Comparison of ENCODE assay signal across 25 cellular contexts in the genomic region with DNA sequence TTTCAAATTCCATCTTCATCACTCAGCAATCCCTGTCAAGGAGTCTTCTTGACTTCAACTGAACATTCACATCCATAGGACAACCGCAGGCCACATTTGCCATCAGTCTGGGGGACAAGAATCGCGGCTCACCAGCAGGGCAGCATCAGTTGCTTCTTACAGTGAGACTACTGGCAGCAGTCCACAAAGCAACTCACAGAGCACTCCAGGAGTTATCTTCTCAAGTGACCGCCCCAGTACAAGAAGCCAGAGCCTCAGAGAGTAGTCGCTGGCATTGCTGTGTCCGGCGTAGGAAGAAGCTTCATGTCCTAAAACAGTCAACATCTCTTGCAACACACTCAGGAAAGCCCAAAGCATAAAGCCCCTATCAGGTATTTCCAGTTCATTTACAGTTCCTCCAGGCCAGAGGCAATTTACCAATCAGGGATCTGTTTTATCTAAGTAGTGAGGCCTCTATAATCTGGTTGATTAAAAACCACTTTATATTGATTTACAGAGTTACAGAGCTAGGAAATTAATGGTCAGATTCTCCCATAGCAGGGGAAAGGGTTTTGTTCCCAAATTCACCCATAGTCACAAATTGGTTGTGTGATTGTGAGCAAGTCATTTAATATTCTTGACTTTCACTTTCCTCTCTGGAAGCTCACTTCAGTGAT.
DNase-seq lines count a peak whose midpoint lies in the region; ATAC-seq and TF ChIP-seq lines count a peak whose summit lies in the region.
"Had no signal": no experiment of that assay in that cellular context is flagged by ENCODE, and none has a peak within 500 bp of the region (broad histone marks: within the 10 kb centered on the region; RNA-seq: fewer than 3 reads in every experiment).

No MANE protein-coding gene starts in this region.

- H2BK5ac ChIP-seq in IMR-90 (ENCODE audit: low read depth, low read length, poor library complexity, severe bottlenecking) (no peak overlapping the region), trophoblast cell (ENCODE audit: low read depth, low read length, poor library complexity) (no peak overlapping the region)

- no peak overlapping the region for H3K56ac ChIP-seq in IMR-90 (ENCODE audit: extremely low read depth, insufficient read depth, low read length)

- no peak overlapping the region for H3K23ac ChIP-seq in IMR-90 (ENCODE audit: low read depth, low read length)
- no peak overlapping the region for H3K23ac ChIP-seq in trophoblast cell (ENCODE audit: low read length)

- peaks cover 11% of the 10 kb centered on the region for H3K36me3 ChIP-seq in IMR-90 (ENCODE audit: control insufficient read depth, insufficient read depth, low read length)
- H3K36me3 ChIP-seq in trophoblast cell (ENCODE audit: control insufficient read depth in 1 of 2, insufficient read depth in 2 of 2, low read length in 2 of 2): peaks cover 1 to 2% of the 10 kb centered on the region in 2 experiments
- peaks cover 14% of the 10 kb centered on the region for H3K36me3 ChIP-seq in effector memory CD4-positive, alpha-beta T cell (ENCODE audit: control insufficient read depth, insufficient read depth, low read length)

- H3K79me2 ChIP-seq in trophoblast cell (ENCODE audit: control insufficient read depth, insufficient read depth, low read length, poor library complexity): no peaks in the 10 kb centered on the region

- H3K9ac ChIP-seq in IMR-90 (ENCODE audit: low read depth, low read length) (no peak overlapping the region), trophoblast cell (ENCODE audit: low read length) (no peak overlapping the region)

- H4K12ac ChIP-seq in trophoblast cell (ENCODE audit: low read depth, low read length): no peak overlapping the region

- H3K79me1 ChIP-seq in IMR-90 (ENCODE audit: low read depth in 1 of 2, low read length in 2 of 2): no peaks in the 10 kb centered on the region; a peak in 1 of 4 replicates
- no peaks in the 10 kb centered on the region for H3K79me1 ChIP-seq in trophoblast cell (ENCODE audit: low read length)

- CTCF ChIA-PET in IMR-90 (lab: Yijun Ruan, JAX): interaction anchor here (1.0 kb wide), 1 partner anchor 9 kb away, joined by 3 read pairs; no protein-coding TSS in a partner anchor

- no peak for TF ChIP-seq POLR2A in IMR-90 (IDR thresholded peaks at IDR 0.05; ENCODE audit: low read depth, low read length)

- no peak overlapping the region for H3K4me3 ChIP-seq in IMR-90 (ENCODE audit: insufficient read depth, low read depth, low read length)
- H3K4me3 ChIP-seq in trophoblast cell (ENCODE audit: low read depth, low read length): no peak overlapping the region
- H3K4me3 ChIP-seq in effector memory CD4-positive, alpha-beta T cell (ENCODE audit: insufficient read depth, low read depth, low read length, poor library complexity, severe bottlenecking): no peak overlapping the region
- H3K4me3 ChIP-seq: GM12878, SK-N-MC had no signal

- 100% methylated on average over 4 of the region's 7 CpGs; no CpG with 5 or more reads in 1 of the 2 experiments for whole genome bisulfite sequencing in IMR-90 (ENCODE audit: extremely low coverage in 2 of 2, insufficient read length in 1 of 2), 2 experiments
- WGBS in trophoblast cell (ENCODE audit: extremely low coverage, insufficient coverage, insufficient read length): no CpG with 5 or more reads among the region's 7 CpGs

- no peak overlapping the region for H4K5ac ChIP-seq in IMR-90 (ENCODE audit: low read depth, low read length)

- peak overlapping the region; percentile 64 for H3K27ac Mint-ChIP-seq in central memory CD8-positive, alpha-beta T cell (ENCODE audit: low read depth)
- H3K27ac Mint-ChIP-seq: HFFc6 had no signal

- no peak overlapping the region for H3K4me3 Mint-ChIP-seq in central memory CD8-positive, alpha-beta T cell
- H3K4me3 Mint-ChIP-seq: CD8-positive, alpha-beta memory T cell; HFFc6 had no signal

- TF ChIP-seq RAD21 in IMR-90 (IDR thresholded peaks at IDR 0.05; ENCODE audit: low read length): no peak

- POLR2A ChIA-PET in IMR-90 (lab: Charles Lee; ENCODE audit: unreplicated experiment): no interaction called here

- H4K8ac ChIP-seq in IMR-90 (ENCODE audit: low read depth in 2 of 2, low read length in 2 of 2) (no peak overlapping the region), trophoblast cell (ENCODE audit: low read depth, low read length) (no peak overlapping the region)

- H3K36me3 Mint-ChIP-seq in central memory CD8-positive, alpha-beta T cell (ENCODE audit: insufficient read depth): peaks cover 8% of the 10 kb centered on the region

- no peak overlapping the region for H2BK120ac ChIP-seq in IMR-90 (ENCODE audit: low read depth, low read length)
- no peak overlapping the region for H2BK120ac ChIP-seq in trophoblast cell (ENCODE audit: insufficient read depth, low read length, poor library complexity)

- H2AK5ac ChIP-seq in IMR-90 (ENCODE audit: low read depth, low read length) (no peak overlapping the region), trophoblast cell (ENCODE audit: low read length) (no peak overlapping the region)

- H2AFZ ChIP-seq in IMR-90 (replicated peaks; ENCODE audit: low read length, poor library complexity) (no peak overlapping the region), trophoblast cell (ENCODE audit: insufficient read depth, low read length, poor library complexity) (no peak overlapping the region)

- H3K4me1 ChIP-seq in IMR-90 (ENCODE audit: control insufficient read depth, insufficient read depth, low read length): no peaks in the 10 kb centered on the region
- H3K4me1 ChIP-seq in trophoblast cell (ENCODE audit: control insufficient read depth in 1 of 2, insufficient read depth in 2 of 2, low read length in 2 of 2): peaks cover 2 to 3% of the 10 kb centered on the region in 2 experiments
- H3K4me1 ChIP-seq in effector memory CD4-positive, alpha-beta T cell (ENCODE audit: control insufficient read depth, insufficient read depth, low read length, poor library complexity, severe bottlenecking): no peaks in the 10 kb centered on the region

- no peaks in the 10 kb centered on the region for H4K20me1 ChIP-seq in IMR-90 (ENCODE audit: insufficient read depth, low read length)

- no peak overlapping the region for H3K4ac ChIP-seq in IMR-90 (ENCODE audit: low read depth, low read length)
- no peak overlapping the region for H3K4ac ChIP-seq in trophoblast cell (ENCODE audit: low read depth, low read length)

- no peak overlapping the region for H2BK12ac ChIP-seq in trophoblast cell (ENCODE audit: low read length)

- no peak for ATAC-seq in IMR-90 (ENCODE audit: low read depth)
- ATAC-seq in central memory CD8-positive, alpha-beta T cell (replicated peaks; ENCODE audit: extremely low read depth, poor library complexity, severe bottlenecking): no peak
- ATAC-seq: GM12878 had no signal

- BruUV-seq in IMR-90 (replicated peaks; lab: Mats Ljungman, UMichigan): no TSS peak

- no peak overlapping the region for H3K4me2 ChIP-seq in IMR-90 (ENCODE audit: low read depth, low read length)
- H3K4me2 ChIP-seq in trophoblast cell (ENCODE audit: low read length): no peak overlapping the region

- TF ChIP-seq CTCF in IMR-90 (conservative IDR thresholded peaks at IDR 0.05; ENCODE audit: low read depth, low read length): no peak

- no peaks in the 10 kb centered on the region for H3K9me3 ChIP-seq in IMR-90 (ENCODE audit: control insufficient read depth, insufficient read depth, low read length)
- no peaks in the 10 kb centered on the region for H3K9me3 ChIP-seq in trophoblast cell (ENCODE audit: insufficient read depth, low read depth, low read length)
- no peaks in the 10 kb centered on the region for H3K9me3 ChIP-seq in effector memory CD4-positive, alpha-beta T cell (ENCODE audit: control insufficient read depth, low read length)

- no peak overlapping the region for H3K27ac ChIP-seq in IMR-90 (ENCODE audit: insufficient read depth, low read length)
- H3K27ac ChIP-seq in trophoblast cell (ENCODE audit: low read depth, low read length): peak overlapping the region; percentile 54
- no peak overlapping the region for H3K27ac ChIP-seq in effector memory CD4-positive, alpha-beta T cell (ENCODE audit: insufficient read depth, low read length, poor library complexity, severe bottlenecking)
- H3K27ac ChIP-seq: C4-2B, SK-N-MC had no signal

- H2BK20ac ChIP-seq in IMR-90 (ENCODE audit: low read depth, low read length): no peak overlapping the region

- no peaks in the 10 kb centered on the region for H3K4me1 Mint-ChIP-seq in central memory CD8-positive, alpha-beta T cell
- H3K4me1 Mint-ChIP-seq: CD8-positive, alpha-beta memory T cell had no signal

- H3K27me3 ChIP-seq in IMR-90 (ENCODE audit: control insufficient read depth, insufficient read depth, low read length) (no peaks in the 10 kb centered on the region), trophoblast cell (ENCODE audit: insufficient read depth, low read length) (no peaks in the 10 kb centered on the region)
- no peaks in the 10 kb centered on the region for H3K27me3 ChIP-seq in effector memory CD4-positive, alpha-beta T cell (replicated peaks; ENCODE audit: control insufficient read depth, insufficient read depth, low read length, poor library complexity, severe bottlenecking)

- H2AK9ac ChIP-seq in IMR-90 (replicated peaks; ENCODE audit: low read depth, low read length, poor library complexity): no peak overlapping the region

- H3K9me3 Mint-ChIP-seq in central memory CD8-positive, alpha-beta T cell: no peaks in the 10 kb centered on the region
- H3K9me3 Mint-ChIP-seq: CD8-positive, alpha-beta memory T cell; HFFc6 had no signal

- H3K14ac ChIP-seq in IMR-90 (replicated peaks; ENCODE audit: low read depth, low read length): no peak overlapping the region
- H3K14ac ChIP-seq in trophoblast cell (ENCODE audit: low read length): no peak overlapping the region

- no peak overlapping the region for H2BK15ac ChIP-seq in IMR-90 (ENCODE audit: low read depth, low read length)

- H3K9me1 ChIP-seq in IMR-90 (ENCODE audit: insufficient read depth, low read length): no peaks in the 10 kb centered on the region

- no peak overlapping the region for H3K18ac ChIP-seq in IMR-90 (ENCODE audit: low read depth, low read length)
- H3K18ac ChIP-seq in trophoblast cell (ENCODE audit: low read length): no peak overlapping the region

- no peaks in the 10 kb centered on the region for H3K27me3 Mint-ChIP-seq in central memory CD8-positive, alpha-beta T cell
- H3K27me3 Mint-ChIP-seq: CD8-positive, alpha-beta memory T cell had no signal

- H4K91ac ChIP-seq in IMR-90 (ENCODE audit: insufficient read depth, low read depth, low read length) (no peak overlapping the region), trophoblast cell (ENCODE audit: low read depth, low read length) (no peak overlapping the region)

- in situ Hi-C loops in IMR-90 (cut with MboI; ENCODE audit: low sequenced_read_pairs): no loop called here

- intact Hi-C loops in IMR-90 (cut with micrococcal nuclease): no loop called here

- DNase-seq in NCI-H82 (lab: John Stamatoyannopoulos, UW): peak; percentile 23
- no peak for DNase-seq in NCI-H82 treated with DMSO at 0.1 percent for 48 hours (lab: John Stamatoyannopoulos, UW; ENCODE audit: unreplicated experiment)
- DNase-seq in IMR-90: peak; percentile 6
- DNase-seq in central memory CD8-positive, alpha-beta T cell (ENCODE audit: low spot score in 2 of 2): no peak
- DNase-seq in trophoblast cell: peak in 1 of 2 donors; percentile 2
- DNase-seq in dedifferentiated amniotic fluid mesenchymal stem cell (ENCODE audit: extremely low spot score): no peak
- no peak for DNase-seq in effector memory CD4-positive, alpha-beta T cell
- no peak for DNase-seq in stimulated activated naive CD4-positive, alpha-beta T cell treated with Interleukin-2 at 50 U/mL for 16 hours (lab: John Stamatoyannopoulos, UW)
- DNase-seq: 8988T; AML-193; CD8-positive, alpha-beta memory T cell; DMS79; HFFc6; MM.1S; NCI-H1048; NCI-H1417 treated with DMSO at 0.1 percent for 48 hours; NCI-H187 treated with DMSO at 0.1 percent for 48 hours; NCI-H2107; NCI-H2227 treated with DMSO at 0.1 percent for 48 hours; NCI-H510A; NCI-H774; OCI-M1 had no signal

- dilution Hi-C loops in IMR-90 (cut with HindIII; ENCODE audit: low sequenced_read_pairs, unreplicated experiment): no loop called here

Comparison
In these comparisons a context has a peak if more than half of its experiments do, and no peak if none do; other contexts are left out.
1. DNase-seq: peak in NCI-H82 (single experiment) and IMR-90 (single experiment); none in NCI-H82 treated with DMSO at 0.1 percent for 48 hours (single experiment), central memory CD8-positive, alpha-beta T cell (0 of 2), dedifferentiated amniotic fluid mesenchymal stem cell (single experiment), effector memory CD4-positive, alpha-beta T cell (0 of 3) and stimulated activated naive CD4-positive, alpha-beta T cell treated with Interleukin-2 at 50 U/mL for 16 hours (single experiment).